In genomic region chr9:21744320-21744719, GRCh38 we compare ENCODE assay signal across 14 cellular contexts.
DNase-seq lines count a peak whose midpoint lies in the region; ATAC-seq and TF ChIP-seq lines count a peak whose summit lies in the region.
"Had no signal": no experiment of that assay in that cellular context is flagged by ENCODE, and none has a peak within 500 bp of the region (broad histone marks: within the 10 kb centered on the region; RNA-seq: fewer than 3 reads in every experiment).

No MANE protein-coding gene starts in this region.

- no peak for DNase-seq in adipocyte (ENCODE audit: low read depth)
- DNase-seq in foreskin fibroblast: no peak
- no peak for DNase-seq in NCI-H748 treated with DMSO at 0.1 percent for 48 hours (lab: John Stamatoyannopoulos, UW)
- DNase-seq: CD8-positive, alpha-beta T cell; COR-L47; DND-41; GDM1; Karpas-422 had no signal

- no peaks in the 10 kb centered on the region for H3K27me3 ChIP-seq in adipocyte (replicated peaks; ENCODE audit: control insufficient read depth, insufficient read depth, low read length)

- H3K4me3 ChIP-seq in adipocyte (ENCODE audit: low read length) (peak overlapping the region; percentile 41), foreskin fibroblast (ENCODE audit: low read depth in 1 of 2, low read length in 2 of 2) (no peak overlapping the region)
- H3K4me3 ChIP-seq: A549, HAP-1, K562 had no signal

- ATAC-seq in GM19023 (IDR thresholded peaks at IDR 0.05; ENCODE audit: unreplicated experiment) (peak; percentile 76), HG02678 (IDR thresholded peaks at IDR 0.05; ENCODE audit: unreplicated experiment) (peak; percentile 56), GM21737 (IDR thresholded peaks at IDR 0.05; ENCODE audit: unreplicated experiment) (no peak)
- ATAC-seq: A549; CD8-positive, alpha-beta T cell; K562 had no signal

- TF ChIP-seq CTCF in foreskin fibroblast (IDR thresholded peaks at IDR 0.05; ENCODE audit: low read depth, low read length): no peak

- no peaks in the 10 kb centered on the region for H3K9me3 ChIP-seq in adipocyte (ENCODE audit: control insufficient read depth, low read length)
- H3K9me3 ChIP-seq: A549, HAP-1 had no signal

- H3K9ac ChIP-seq in adipocyte (ENCODE audit: low read length): peak overlapping the region; percentile 37

- no peaks in the 10 kb centered on the region for H3K36me3 ChIP-seq in adipocyte (ENCODE audit: control insufficient read depth, insufficient read depth, low read length, severe bottlenecking)
- H3K36me3 ChIP-seq: HAP-1 had no signal

- H3K4me1 ChIP-seq in adipocyte (ENCODE audit: control insufficient read depth, insufficient read depth, low read length): peaks cover 64% of the 10 kb centered on the region
- H3K4me1 ChIP-seq: A549, HAP-1 had no signal
